2 cellular contexts compared by ENCODE assay signal in genomic region chr1:238323483-238323882, GRCh38.
TF ChIP-seq lines count a peak whose summit lies in the region.

No MANE protein-coding gene starts in this region.

TF ChIP-seq in HepG2, 621 proteins besides CTCF, POLR2A, EP300 and RAD21:
- TF ChIP-seq CEBPB (IDR thresholded peaks at IDR 0.05; ENCODE audit: borderline replicate concordance, low read depth, low read length) (peak; percentile 72; the same call in 1 of the 2 replicates), ZKSCAN1 (IDR thresholded peaks at IDR 0.05; ENCODE audit: low read length) (no peak)

TF ChIP-seq in K562, 482 proteins besides CTCF, POLR2A, EP300 and RAD21:
- TF ChIP-seq CBFB (CRISPR knock-in tag; IDR thresholded peaks at IDR 0.05) = no peak
- no peak for TF ChIP-seq YBX1 (IDR thresholded peaks at IDR 0.05)
- peak; percentile 32; the same call in 1 of the 2 replicates for TF ChIP-seq CEBPB (tag; IDR thresholded peaks at IDR 0.05)
- TF ChIP-seq CHCHD3 (CRISPR knock-in tag; IDR thresholded peaks at IDR 0.05) = no peak
- no peak for TF ChIP-seq CEBPG (CRISPR knock-in tag; IDR thresholded peaks at IDR 0.05)
- peak in 1 of 2 experiments; percentile 72; a peak in 2 of 4 replicates for TF ChIP-seq CEBPG (tag; conservative IDR thresholded peaks at IDR 0.05 in 1 of 2, IDR thresholded peaks at IDR 0.05 in 1 of 2)
- TF ChIP-seq MXI1 (IDR thresholded peaks at IDR 0.05; ENCODE audit: low read depth, low read length) = no peak
- no peak for TF ChIP-seq NFE2 (IDR thresholded peaks at IDR 0.05; ENCODE audit: low read depth)
- TF ChIP-seq GTF2F1 (IDR thresholded peaks at IDR 0.05; ENCODE audit: low read depth, low read length) = no peak
- TF ChIP-seq ESRRA (IDR thresholded peaks at IDR 0.05; ENCODE audit: borderline replicate concordance, low read depth) = no peak
- no peak for TF ChIP-seq SRF (CRISPR knock-in tag; IDR thresholded peaks at IDR 0.05)
- no peak for TF ChIP-seq ZBTB43 (CRISPR knock-in tag; IDR thresholded peaks at IDR 0.05)
- TF ChIP-seq CBFA2T2 (conservative IDR thresholded peaks at IDR 0.05) = no peak
- no peak for TF ChIP-seq ZNF23 (CRISPR knock-in tag; IDR thresholded peaks at IDR 0.05)
- TF ChIP-seq ZNF174 (CRISPR knock-in tag; IDR thresholded peaks at IDR 0.05) = no peak
- no peak for TF ChIP-seq TOE1 (IDR thresholded peaks at IDR 0.05; ENCODE audit: borderline replicate concordance)
- TF ChIP-seq TOE1 (CRISPR knock-in tag; IDR thresholded peaks at IDR 0.05; ENCODE audit: borderline replicate concordance, low read depth) = no peak
